21 cellular contexts compared by ENCODE assay signal in the genomic region with DNA sequence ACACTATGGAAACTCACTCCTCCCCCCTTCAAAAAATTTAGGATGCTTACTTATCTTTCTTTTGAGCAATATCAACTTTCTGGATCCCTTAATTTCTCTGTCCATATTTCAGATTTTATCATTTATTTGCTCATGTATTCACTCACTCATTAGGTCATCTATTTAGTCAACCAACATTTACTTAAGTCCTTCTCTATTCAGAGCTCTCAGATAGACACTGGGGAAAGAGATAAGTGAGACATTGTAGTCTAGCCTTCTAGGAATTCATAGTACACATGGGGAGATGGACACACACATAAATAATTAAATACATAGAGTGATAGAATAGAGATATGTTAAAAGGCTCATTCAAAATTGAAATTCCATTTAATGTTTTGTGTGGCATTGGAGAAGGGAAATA. TPM values are rescaled to one million over a fixed set of nuclear protein-coding genes. Genes with fewer than 3 reads are reported as not detected.
DNase-seq lines count a peak whose midpoint lies in the region; ATAC-seq and TF ChIP-seq lines count a peak whose summit lies in the region.
"Had no signal": no experiment of that assay in that cellular context is flagged by ENCODE, and none has a peak within 500 bp of the region (broad histone marks: within the 10 kb centered on the region; RNA-seq: fewer than 3 reads in every experiment).

No MANE protein-coding gene starts in this region.

- no peaks in the 10 kb centered on the region for H3K4me1 ChIP-seq in PC-3 (ENCODE audit: insufficient read depth, low read length)
- peaks cover 3% of the 10 kb centered on the region for H3K4me1 ChIP-seq in neural progenitor cell
- H3K4me1 ChIP-seq: BLaER1 had no signal

- DNase-seq in DMS153 (lab: John Stamatoyannopoulos, UW): peak; percentile 63
- peak; percentile 4 for DNase-seq in DMS153 treated with DMSO at 0.1 percent for 48 hours (lab: John Stamatoyannopoulos, UW; ENCODE audit: unreplicated experiment)
- peak; percentile 26 for DNase-seq in LNCaP clone FGC (ENCODE audit: low read depth)
- peak; percentile 4 for DNase-seq in PC-3
- no peak for DNase-seq in cerebellar nuclear complex (lab: John Stamatoyannopoulos, UW)
- no peak for DNase-seq in neural progenitor cell (ENCODE audit: low spot score)
- DNase-seq in AML-193 (lab: John Stamatoyannopoulos, UW): no peak
- no peak for DNase-seq in GM10248 (ENCODE audit: extremely low spot score)
- DNase-seq: CD4-positive, CD25-positive, alpha-beta regulatory T cell; CD8-positive, alpha-beta T cell; DMS79; EL; GDM1; H7; HCEC 1CT had no signal

- H3K4me3 Mint-ChIP-seq in neural progenitor cell: no peak overlapping the region
- H3K4me3 Mint-ChIP-seq: B cell; CD4-positive, CD25-positive, alpha-beta regulatory T cell; CD8-positive, alpha-beta T cell had no signal

- POLR2A ChIA-PET in PC-3 (lab: Charles Lee; ENCODE audit: unreplicated experiment) (no interaction called here), GM10248 (lab: Yijun Ruan, JAX) (no interaction called here)

- no peaks in the 10 kb centered on the region for H3K9me3 Mint-ChIP-seq in neural progenitor cell
- H3K9me3 Mint-ChIP-seq: CD8-positive, alpha-beta T cell had no signal

- no peaks in the 10 kb centered on the region for H3F3A ChIP-seq in PC-3 (ENCODE audit: low read length, unreplicated experiment)
- no peaks in the 10 kb centered on the region for H3F3A ChIP-seq in neural progenitor cell (ENCODE audit: low read depth)

- H3K27me3 Mint-ChIP-seq in neural progenitor cell (ENCODE audit: insufficient read depth, low read depth): peaks cover 6% of the 10 kb centered on the region

- H3K4me3 ChIP-seq in LNCaP clone FGC (ENCODE audit: low read depth, low read length) (no peak overlapping the region), PC-3 (ENCODE audit: low read length) (no peak overlapping the region), neural progenitor cell (no peak overlapping the region)
- H3K4me3 ChIP-seq: BLaER1 had no signal

- intact Hi-C loops in PC-3 (cut with micrococcal nuclease): no loop called here

- no peaks in the 10 kb centered on the region for H3K27me3 ChIP-seq in PC-3 (ENCODE audit: low read length)
- no peaks in the 10 kb centered on the region for H3K27me3 ChIP-seq in neural progenitor cell
- H3K27me3 ChIP-seq: BLaER1 had no signal

- no peaks in the 10 kb centered on the region for H4K20me1 ChIP-seq in PC-3 (ENCODE audit: low read length)
- no peaks in the 10 kb centered on the region for H4K20me1 ChIP-seq in neural progenitor cell (ENCODE audit: low read depth)
- H4K20me1 ChIP-seq: BLaER1 had no signal

- TF ChIP-seq CTCF in LNCaP clone FGC (IDR thresholded peaks at IDR 0.05; ENCODE audit: control insufficient read depth, extremely low read depth, insufficient read depth) (no peak), PC-3 (conservative IDR thresholded peaks at IDR 0.05; ENCODE audit: low read depth, low read length) (no peak), neural progenitor cell (IDR thresholded peaks at IDR 0.05) (no peak), GM10248 (IDR thresholded peaks at IDR 0.05; ENCODE audit: control extremely low read depth, extremely low read depth, low read depth, missing control alignments) (no peak)

- H3K4me1 Mint-ChIP-seq in neural progenitor cell: no peaks in the 10 kb centered on the region
- H3K4me1 Mint-ChIP-seq: B cell; CD4-positive, CD25-positive, alpha-beta regulatory T cell had no signal

- H3K9me3 ChIP-seq in PC-3 (ENCODE audit: low read length) (no peaks in the 10 kb centered on the region), neural progenitor cell (ENCODE audit: low read depth) (no peaks in the 10 kb centered on the region)
- H3K9me3 ChIP-seq: BLaER1, Caco-2 had no signal

- H3K27ac Mint-ChIP-seq in neural progenitor cell: no peak overlapping the region
- H3K27ac Mint-ChIP-seq: B cell; CD4-positive, CD25-positive, alpha-beta regulatory T cell; CD8-positive, alpha-beta T cell had no signal

- BruUV-seq in PC-3 (replicated peaks; lab: Mats Ljungman, UMichigan): no TSS peak

- no peak overlapping the region for H3K4me2 ChIP-seq in PC-3 (ENCODE audit: low read length)
- no peak overlapping the region for H3K4me2 ChIP-seq in neural progenitor cell
- H3K4me2 ChIP-seq: BLaER1 had no signal

- no peak overlapping the region for H3K9ac ChIP-seq in PC-3 (ENCODE audit: low read length)
- H3K9ac ChIP-seq in neural progenitor cell: no peak overlapping the region
- H3K9ac ChIP-seq: BLaER1 had no signal

- H3K27ac ChIP-seq in PC-3 (ENCODE audit: low read length) (no peak overlapping the region), neural progenitor cell (no peak overlapping the region)
- H3K27ac ChIP-seq: BLaER1, C4-2B had no signal

- no peak overlapping the region for H2AFZ ChIP-seq in PC-3 (ENCODE audit: low read length)
- H2AFZ ChIP-seq in neural progenitor cell (replicated peaks): no peak overlapping the region

- no peaks in the 10 kb centered on the region for H3K36me3 Mint-ChIP-seq in neural progenitor cell
- H3K36me3 Mint-ChIP-seq: CD4-positive, CD25-positive, alpha-beta regulatory T cell; CD8-positive, alpha-beta T cell had no signal

- no peak for ATAC-seq in PC-3
- ATAC-seq: CD8-positive, alpha-beta T cell had no signal

- H3K9me2 ChIP-seq in PC-3 (replicated peaks; ENCODE audit: low read length): no peaks in the 10 kb centered on the region

- CTCF ChIA-PET in PC-3 (lab: Charles Lee): no interaction called here
- CTCF ChIA-PET in GM10248 (lab: Yijun Ruan, JAX): no interaction called here

- H3K79me2 ChIP-seq in PC-3 (ENCODE audit: low read length) (no peaks in the 10 kb centered on the region), neural progenitor cell (ENCODE audit: low read depth) (no peaks in the 10 kb centered on the region)

- H3K36me3 ChIP-seq in PC-3 (ENCODE audit: low read depth, low read length) (no peaks in the 10 kb centered on the region), neural progenitor cell (no peaks in the 10 kb centered on the region)
- H3K36me3 ChIP-seq: BLaER1 had no signal

RNA-seq across cellular contexts. Expression of gene CPN1, which starts 9.2 kb away (rescaled TPM):
- not detected in 2 replicates for total RNA-seq in PC-3 (2014; rRNA removed)
- not detected in 2 replicates for total RNA-seq in neural progenitor cell (ENCODE audit: low replicate concordance)
- total RNA-seq: A172; A673; B cell; CD4-positive, CD25-positive, alpha-beta regulatory T cell; CD8-positive, alpha-beta T cell; H7 had no signal

Comparison
In these comparisons a context has a peak if more than half of its experiments do, and no peak if none do; other contexts are left out.
1. DNase-seq: peak in DMS153 (single experiment), DMS153 treated with DMSO at 0.1 percent for 48 hours (single experiment), LNCaP clone FGC (single experiment) and PC-3 (single experiment); none in cerebellar nuclear complex (0 of 2), neural progenitor cell (single experiment), AML-193 (0 of 2) and GM10248 (single experiment).